In the genomic region with DNA sequence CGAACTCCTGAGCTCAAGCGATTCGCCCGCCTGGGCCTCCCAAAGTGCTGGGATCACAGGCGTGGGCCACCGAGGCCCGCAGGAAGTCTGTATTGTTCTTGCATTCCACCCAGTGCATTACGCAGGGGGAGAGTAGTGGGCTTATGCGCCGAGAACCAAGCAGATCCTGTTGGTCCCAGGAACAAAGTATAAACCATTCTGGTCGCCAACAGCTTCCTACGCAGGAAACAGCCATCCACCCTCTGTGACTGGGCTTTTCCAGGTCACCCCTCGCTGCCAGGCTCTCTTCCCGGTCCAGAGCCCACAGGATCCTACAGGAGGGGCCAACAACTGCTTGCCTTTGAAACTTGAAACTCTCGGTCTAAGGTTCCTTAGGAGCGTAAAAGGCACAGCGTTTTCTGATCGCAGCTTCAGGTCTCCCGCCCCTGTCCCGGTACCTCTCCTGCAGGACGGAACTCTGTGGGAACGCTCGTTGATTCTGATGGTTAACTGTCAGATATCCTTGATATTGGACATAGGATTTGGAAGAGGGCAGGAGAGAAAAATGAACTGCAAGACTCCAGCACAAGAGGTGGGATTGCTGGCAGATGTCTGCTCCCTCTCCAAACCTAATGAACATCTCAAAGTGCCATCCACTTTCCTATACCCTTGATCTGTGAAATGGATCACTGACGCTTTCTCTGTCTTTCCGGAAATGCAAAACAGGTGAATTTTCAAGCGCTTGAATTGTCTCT, we compare ENCODE assay signal across 10 cellular contexts. TPM values are rescaled to one million over a fixed set of nuclear protein-coding genes. Genes with fewer than 3 reads are reported as not detected.
DNase-seq lines count a peak whose midpoint lies in the region; ATAC-seq and TF ChIP-seq lines count a peak whose summit lies in the region.
"Had no signal": no experiment of that assay in that cellular context is flagged by ENCODE, and none has a peak within 500 bp of the region (broad histone marks: within the 10 kb centered on the region; RNA-seq: fewer than 3 reads in every experiment).

No MANE protein-coding gene starts in this region.

- peaks cover 0 to 18% of the 10 kb centered on the region in 2 donors for H3K4me1 ChIP-seq in muscle layer of duodenum (ENCODE audit: control insufficient read depth in 1 of 2, insufficient read depth in 2 of 2, low read length in 2 of 2)

- H3K27me3 ChIP-seq in dorsolateral prefrontal cortex (peaks cover 0 to 44% (median 31%) of the 10 kb centered on the region in 45 donors), muscle layer of duodenum (ENCODE audit: low read depth, low read length) (peaks cover 18% of the 10 kb centered on the region)

- TF ChIP-seq CTCF in 22Rv1 (IDR thresholded peaks at IDR 0.05): no peak
- TF ChIP-seq CTCF in dorsolateral prefrontal cortex (IDR thresholded peaks at IDR 0.05 in 54 of 56, conservative IDR thresholded peaks at IDR 0.05 in 2 of 56; ENCODE audit: low read depth in 1 of 56, partially characterized antibody in 56 of 56): no peak

- H3K4me3 ChIP-seq in dorsolateral prefrontal cortex (peak overlapping the region in 15 of 59 donors; percentile 3 to 27 (median 17)), muscle layer of duodenum (ENCODE audit: low read depth in 1 of 2, low read length in 2 of 2) (peak overlapping the region; percentile 5 to 8)

- intact Hi-C loops in dorsolateral prefrontal cortex (cut with DNase I): loop anchor here (5.0 to 10.0 kb wide), 4 partner anchors 37 to 1140 kb away; a partner anchor contains a TSS

- no peak for ATAC-seq in GM19463 (IDR thresholded peaks at IDR 0.05; ENCODE audit: unreplicated experiment)
- no peak for ATAC-seq in HG03520 (IDR thresholded peaks at IDR 0.05; ENCODE audit: unreplicated experiment)

- H3K27ac ChIP-seq in 22Rv1 (peak overlapping the region; percentile 29; the same call in 1 of the 2 replicates), dorsolateral prefrontal cortex (peak overlapping the region in 39 of 59 donors; percentile 7 to 72 (median 46)), muscle layer of duodenum (ENCODE audit: low read length) (no peak overlapping the region)

- H3K9me3 ChIP-seq in muscle layer of duodenum (ENCODE audit: control insufficient read depth in 1 of 2, low read length in 2 of 2): peaks cover 0 to 2% of the 10 kb centered on the region in 2 donors

- peak; percentile 49 for DNase-seq in HT-29 (ENCODE audit: low spot score)
- no peak for DNase-seq in dorsolateral prefrontal cortex
- DNase-seq in activated CD4-positive, CD25-positive, alpha-beta regulatory T cell (lab: John Stamatoyannopoulos, UW): no peak
- no peak for DNase-seq in OCI-M2 (lab: John Stamatoyannopoulos, UW; ENCODE audit: unreplicated experiment)
- DNase-seq: NCI-H146; stimulated activated CD4-positive, alpha-beta T cell treated with anti-CD3 and anti-CD28 coated beads, Interleukin-2, amount 100 ng/mL, for 48 hours had no signal

- peaks cover 0 to 11% of the 10 kb centered on the region in 2 donors for H3K36me3 ChIP-seq in muscle layer of duodenum (ENCODE audit: control insufficient read depth in 1 of 2, insufficient read depth in 2 of 2, low read length in 2 of 2)

RNA-seq across cellular contexts. Expression of a gene that starts 4.2 kb away (rescaled TPM):
- total RNA-seq in HT-29 (2014; rRNA removed; shearing (Covaris generic)): 21.1 and 22.7 TPM in 2 replicates
- total RNA-seq in dorsolateral prefrontal cortex: 1 to 10 TPM in 111 of 120 experiments, under 1 TPM in 9; 0.48 to 5.2 (median 1.9) TPM
